In genomic region chr10:110076559-110077318, GRCh38 we compare ENCODE assay signal across 8 cellular contexts.
A peak's percentile ranks its signal among the peaks of the same experiment; 100 is the strongest.
DNase-seq lines count a peak whose midpoint lies in the region; ATAC-seq and TF ChIP-seq lines count a peak whose summit lies in the region.

No MANE protein-coding gene starts in this region.

- peaks cover 64% of the 10 kb centered on the region for H3K4me1 Mint-ChIP-seq in T-helper 17 cell
- peaks cover 72% of the 10 kb centered on the region for H3K4me1 Mint-ChIP-seq in osteocyte (ENCODE audit: unreplicated experiment)

- H3K9me3 ChIP-seq in T-helper 17 cell (ENCODE audit: control insufficient read depth, low read length, poor library complexity, severe bottlenecking) = no peaks in the 10 kb centered on the region

- H3K4me3 Mint-ChIP-seq in T-helper 17 cell = peak overlapping the region; percentile 93
- H3K4me3 Mint-ChIP-seq in osteocyte (ENCODE audit: unreplicated experiment) = peak overlapping the region; percentile 46

- DNase-seq in Caki2 (ENCODE audit: low read depth) = peak; percentile 72
- DNase-seq in T-helper 17 cell = no peak
- peak; percentile 92 for DNase-seq in fibroblast of gingiva (ENCODE audit: low read depth)
- no peak for DNase-seq in osteocyte (ENCODE audit: extremely low spot score, unreplicated experiment)
- DNase-seq in NCI-H446 (lab: John Stamatoyannopoulos, UW) = no peak
- DNase-seq in NCI-H128 (lab: John Stamatoyannopoulos, UW; ENCODE audit: unreplicated experiment) = no peak

- H3K27me3 Mint-ChIP-seq in T-helper 17 cell = no peaks in the 10 kb centered on the region
- H3K27me3 Mint-ChIP-seq in osteocyte (ENCODE audit: unreplicated experiment) = no peaks in the 10 kb centered on the region

- H3K36me3 Mint-ChIP-seq in T-helper 17 cell (ENCODE audit: low read depth) = no peaks in the 10 kb centered on the region
- H3K36me3 Mint-ChIP-seq in osteocyte (ENCODE audit: unreplicated experiment) = peaks cover 2% of the 10 kb centered on the region

- ATAC-seq in GM19468 (IDR thresholded peaks at IDR 0.05; ENCODE audit: extremely low read depth, unreplicated experiment) (peak; percentile 54), HG03521 (IDR thresholded peaks at IDR 0.05; ENCODE audit: unreplicated experiment) (peak; percentile 59), T-helper 17 cell (peak; percentile 78)

- in situ Hi-C loops in Caki2 (cut with HindIII; ENCODE audit: low pct_unique_long_range_greater_than_20kb, low sequenced_read_pairs) = no loop called here

- no peak for TF ChIP-seq CTCF in osteocyte (IDR thresholded peaks at IDR 0.05)

- H3K9me3 Mint-ChIP-seq in osteocyte (ENCODE audit: unreplicated experiment) = no peaks in the 10 kb centered on the region

- H3K27ac Mint-ChIP-seq in T-helper 17 cell = peak overlapping the region; percentile 98
- peak overlapping the region; percentile 80 for H3K27ac Mint-ChIP-seq in osteocyte (ENCODE audit: unreplicated experiment)

Comparison
In these comparisons a context has a peak if more than half of its experiments do, and no peak if none do; other contexts are left out.
1. DNase-seq: peak in Caki2 (single experiment) and fibroblast of gingiva (single experiment); none in T-helper 17 cell (0 of 3), osteocyte (single experiment), NCI-H446 (0 of 2) and NCI-H128 (single experiment).
2. Peak in every context shown above with its lines, with median percentiles within 50 percentile points of each other: ATAC-seq.